In the genomic region with DNA sequence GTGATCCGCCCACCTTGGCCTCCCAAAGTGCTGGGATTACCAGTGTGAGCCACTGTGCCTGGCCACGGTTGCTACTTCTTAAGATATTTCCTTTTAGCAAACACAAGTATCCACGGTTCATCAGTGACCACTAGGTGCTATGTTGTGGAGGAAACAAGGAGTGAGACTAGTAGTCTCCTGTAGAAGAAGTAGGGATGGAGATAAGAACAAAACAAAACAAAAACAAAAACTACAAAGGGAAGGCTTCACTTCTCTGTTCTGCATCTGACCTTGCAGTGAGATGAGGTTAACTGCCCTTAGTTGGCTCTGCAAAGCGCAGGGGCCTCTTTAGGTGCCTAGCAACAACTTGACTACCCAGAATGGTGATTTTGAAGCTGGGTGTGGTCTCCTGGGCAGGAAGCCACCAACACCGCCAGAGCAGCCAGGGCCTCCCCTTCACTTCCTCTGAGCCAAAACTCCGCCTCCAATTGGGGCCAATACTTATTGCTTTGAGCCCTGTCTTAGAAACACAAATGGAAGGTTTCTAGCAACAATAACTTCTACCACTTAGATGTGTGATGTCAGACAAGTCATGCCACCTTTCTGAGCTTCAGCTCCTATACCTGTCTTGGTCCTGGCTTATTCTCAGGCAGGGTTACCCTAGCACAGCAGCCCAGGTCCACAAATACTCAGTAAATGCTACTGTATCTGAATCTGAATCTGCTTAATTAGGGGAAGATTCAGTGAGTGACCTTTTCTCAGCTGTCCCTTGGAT, we compare ENCODE assay signal across 8 cellular contexts. TPM values are rescaled to one million over a fixed set of nuclear protein-coding genes. Genes with fewer than 3 reads are reported as not detected.
DNase-seq lines count a peak whose midpoint lies in the region; ATAC-seq and FAIRE-seq lines count a peak whose summit lies in the region.

No MANE protein-coding gene starts in this region.

- H3K36me3 Mint-ChIP-seq in dendritic cell treated with granulocyte-macrophage colony-stimulating factor and Interleukin-4, amounts not matched to agents 40 ng/mL and 50 ng/mL, for 4 days (ENCODE audit: low read depth): no peaks in the 10 kb centered on the region
- H3K36me3 Mint-ChIP-seq in naive B cell: no peaks in the 10 kb centered on the region

- no peaks in the 10 kb centered on the region for H3K27me3 ChIP-seq in stomach smooth muscle (ENCODE audit: control insufficient read depth in 1 of 2, insufficient read depth in 2 of 2, low read length in 2 of 2)

- H3K27me3 Mint-ChIP-seq in dendritic cell treated with granulocyte-macrophage colony-stimulating factor and Interleukin-4, amounts not matched to agents 40 ng/mL and 50 ng/mL, for 4 days: no peaks in the 10 kb centered on the region
- H3K27me3 Mint-ChIP-seq in naive B cell: no peaks in the 10 kb centered on the region

- intact Hi-C loops in dendritic cell treated with granulocyte-macrophage colony-stimulating factor and Interleukin-4, amounts not matched to agents 40 ng/mL and 50 ng/mL, for 4 days (cut with micrococcal nuclease): loop anchor here (5.0 kb wide), 1 partner anchor 33 kb away; no protein-coding TSS in a partner anchor

- no peak overlapping the region for H3K9ac ChIP-seq in stomach smooth muscle (ENCODE audit: low read length in 2 of 2)

- H3K4me3 ChIP-seq in stomach smooth muscle (ENCODE audit: low read length in 2 of 2): no peak overlapping the region

- ATAC-seq in HG02759 (IDR thresholded peaks at IDR 0.05; ENCODE audit: unreplicated experiment) (peak; percentile 97), naive B cell (ENCODE audit: low read depth in 2 of 2) (peak; percentile 97)
- peak; percentile 98 to 99 for ATAC-seq in activated CD4-positive, CD25-positive, alpha-beta regulatory T cell treated with anti-CD3 and anti-CD28 coated beads, Interleukin-2, amount 50 U/mL, for 24 hours

- H3K27ac ChIP-seq in stomach smooth muscle (ENCODE audit: low read length): peak overlapping the region; percentile 24

- H3K9me3 ChIP-seq in stomach smooth muscle (ENCODE audit: control insufficient read depth in 2 of 2, low read length in 2 of 2): no peaks in the 10 kb centered on the region

- peak; percentile 67 for DNase-seq in GM18507 (ENCODE audit: extremely low spot score, insufficient read length, low read depth)
- DNase-seq in NCI-H2029 treated with DMSO at 0.1 percent for 48 hours (lab: John Stamatoyannopoulos, UW): peak; percentile 80
- DNase-seq in naive B cell: peak; percentile 94
- DNase-seq in mesenteric fat pad (ENCODE audit: low spot score): no peak

- H3K4me1 Mint-ChIP-seq in dendritic cell treated with granulocyte-macrophage colony-stimulating factor and Interleukin-4, amounts not matched to agents 40 ng/mL and 50 ng/mL, for 4 days (ENCODE audit: low read depth): peaks cover 48% of the 10 kb centered on the region
- peaks cover 30 to 56% (median 38%) of the 10 kb centered on the region in 3 donors for H3K4me1 Mint-ChIP-seq in naive B cell

- no peaks in the 10 kb centered on the region for H3K36me3 ChIP-seq in stomach smooth muscle (ENCODE audit: control insufficient read depth in 2 of 2, insufficient read depth in 2 of 2, low read length in 2 of 2)

- peak overlapping the region; percentile 51 for H3K4me3 Mint-ChIP-seq in dendritic cell treated with granulocyte-macrophage colony-stimulating factor and Interleukin-4, amounts not matched to agents 40 ng/mL and 50 ng/mL, for 4 days
- H3K4me3 Mint-ChIP-seq in naive B cell: peak overlapping the region; percentile 73 to 92 (median 85)

- FAIRE-seq in GM18507 (lab: Jason Lieb, UNC): peak; percentile 99

- peaks cover 28% of the 10 kb centered on the region for H3K4me1 ChIP-seq in stomach smooth muscle (ENCODE audit: control insufficient read depth, insufficient read depth, low read length)

- peak overlapping the region; percentile 86 for H3K27ac Mint-ChIP-seq in dendritic cell treated with granulocyte-macrophage colony-stimulating factor and Interleukin-4, amounts not matched to agents 40 ng/mL and 50 ng/mL, for 4 days
- peak overlapping the region; percentile 94 to 99 (median 97) for H3K27ac Mint-ChIP-seq in naive B cell

- no peaks in the 10 kb centered on the region for H3K9me3 Mint-ChIP-seq in dendritic cell treated with granulocyte-macrophage colony-stimulating factor and Interleukin-4, amounts not matched to agents 40 ng/mL and 50 ng/mL, for 4 days
- peaks cover 0 to 3% (median 0%) of the 10 kb centered on the region in 7 donors for H3K9me3 Mint-ChIP-seq in naive B cell

RNA-seq across cellular contexts. Expression of a gene that starts 12.7 kb away (rescaled TPM):
- 100 to 1,000 TPM; 165 to 491 (median 378) TPM for polyA plus RNA-seq in naive B cell (ENCODE audit: low read depth in 6 of 6)
- 270 TPM for total RNA-seq in mesenteric fat pad

RNA-seq across cellular contexts. Expression of a gene that starts 38.3 kb away (rescaled TPM):
- polyA plus RNA-seq in naive B cell (ENCODE audit: low read depth in 6 of 6): not detected
- 4.1 TPM for total RNA-seq in mesenteric fat pad
